Comparison of ENCODE assay signal across 1 cellular context in genomic region chr18:69968073-69968472, GRCh38.
TF ChIP-seq lines count a peak whose summit lies in the region.

No MANE protein-coding gene starts in this region.

TF ChIP-seq in SK-N-SH treated with all-trans-retinoic acid at 6 μM for 48 hours, 23 proteins besides CTCF, POLR2A, EP300 and RAD21 (continued from another document):
- TF ChIP-seq TSHZ2 (CRISPR knock-in tag; IDR thresholded peaks at IDR 0.05): no peak
- TF ChIP-seq CSDC2 (CRISPR knock-in tag; IDR thresholded peaks at IDR 0.05): no peak
- no peak for TF ChIP-seq PATZ1 (CRISPR knock-in tag; IDR thresholded peaks at IDR 0.05; ENCODE audit: borderline replicate concordance)
- TF ChIP-seq POU6F1 (CRISPR knock-in tag; IDR thresholded peaks at IDR 0.05; ENCODE audit: borderline replicate concordance, low read depth): no peak
